15 cellular contexts compared by ENCODE assay signal in genomic region chr15:51046799-51047449, GRCh38. TPM values are rescaled to one million over a fixed set of nuclear protein-coding genes. Genes with fewer than 3 reads are reported as not detected.
DNase-seq lines count a peak whose midpoint lies in the region; ATAC-seq and TF ChIP-seq lines count a peak whose summit lies in the region.
"Had no signal": no experiment of that assay in that cellular context is flagged by ENCODE, and none has a peak within 500 bp of the region (broad histone marks: within the 10 kb centered on the region; RNA-seq: fewer than 3 reads in every experiment).

No MANE protein-coding gene starts in this region.

- intact Hi-C loops in PC-3 (cut with micrococcal nuclease) = no loop called here

- H3K27ac ChIP-seq in PC-3 (ENCODE audit: low read length) (no peak overlapping the region), foreskin keratinocyte (no peak overlapping the region)
- H3K27ac ChIP-seq: neutrophil had no signal

- no peak overlapping the region for H2AFZ ChIP-seq in PC-3 (ENCODE audit: low read length)

- no peaks in the 10 kb centered on the region for H3K9me2 ChIP-seq in PC-3 (replicated peaks; ENCODE audit: low read length)

- peak; percentile 15 for DNase-seq in AG10803 (ENCODE audit: low read depth)
- DNase-seq in PC-3 = peak; percentile 29
- peak; percentile 67 for DNase-seq in fibroblast of the aortic adventitia (ENCODE audit: low read depth)
- no peak for DNase-seq in nephron progenitor cell
- no peak for DNase-seq in foreskin keratinocyte
- no peak for DNase-seq in stimulated activated naive B cell treated with anti-CD40 and anti-IgM and Interleukin-4, amounts not matched to agents 10 μg/mL and 1 μg/mL and 100 μg/mL, for 72 hours
- DNase-seq: activated CD4-positive, alpha-beta T cell treated with anti-CD3 and anti-CD28 coated beads, Interleukin-2, amount 50 U/mL, for 1 hour; Kasumi-1; NCI-H2171; OCI-M1; T-helper 1 cell had no signal

- H3K27ac Mint-ChIP-seq in nephron progenitor cell = peak overlapping the region; percentile 92
- no peak overlapping the region for H3K27ac Mint-ChIP-seq in stimulated activated naive B cell treated with anti-CD40 and anti-IgM and Interleukin-4, amounts not matched to agents 10 μg/mL and 1 μg/mL and 100 μg/mL, for 72 hours

- ATAC-seq in PC-3 (no peak), GM19455 (IDR thresholded peaks at IDR 0.05; ENCODE audit: unreplicated experiment) (no peak), foreskin keratinocyte (no peak), HG03196 (IDR thresholded peaks at IDR 0.05; ENCODE audit: unreplicated experiment) (no peak)
- no peak for ATAC-seq in stimulated activated naive B cell treated with anti-CD40 and anti-IgM and Interleukin-4, amounts not matched to agents 10 μg/mL and 1 μg/mL and 100 μg/mL, for 72 hours (replicated peaks)

- H3K9ac ChIP-seq in PC-3 (ENCODE audit: low read length) = no peak overlapping the region

- H3K36me3 Mint-ChIP-seq in nephron progenitor cell (ENCODE audit: low read depth) = no peaks in the 10 kb centered on the region
- H3K36me3 Mint-ChIP-seq in stimulated activated naive B cell treated with anti-CD40 and anti-IgM and Interleukin-4, amounts not matched to agents 10 μg/mL and 1 μg/mL and 100 μg/mL, for 72 hours = no peaks in the 10 kb centered on the region

- BruUV-seq in PC-3 (replicated peaks; lab: Mats Ljungman, UMichigan) = no TSS peak

- peaks cover 13% of the 10 kb centered on the region for H3K4me1 ChIP-seq in PC-3 (ENCODE audit: insufficient read depth, low read length)
- no peaks in the 10 kb centered on the region for H3K4me1 ChIP-seq in foreskin keratinocyte

- H3K79me2 ChIP-seq in PC-3 (ENCODE audit: low read length) = no peaks in the 10 kb centered on the region

- H3K9me3 ChIP-seq in PC-3 (ENCODE audit: low read length) = no peaks in the 10 kb centered on the region
- H3K9me3 ChIP-seq: neutrophil had no signal

- no peaks in the 10 kb centered on the region for H3K9me3 Mint-ChIP-seq in nephron progenitor cell
- H3K9me3 Mint-ChIP-seq in stimulated activated naive B cell treated with anti-CD40 and anti-IgM and Interleukin-4, amounts not matched to agents 10 μg/mL and 1 μg/mL and 100 μg/mL, for 72 hours = peaks cover 0 to 2% of the 10 kb centered on the region in 2 donors

- no peaks in the 10 kb centered on the region for H3K36me3 ChIP-seq in PC-3 (ENCODE audit: low read depth, low read length)
- H3K36me3 ChIP-seq: neutrophil had no signal

- H3K27me3 ChIP-seq in PC-3 (ENCODE audit: low read length) = no peaks in the 10 kb centered on the region
- H3K27me3 ChIP-seq in foreskin keratinocyte = no peaks in the 10 kb centered on the region

- no peak for TF ChIP-seq CTCF in AG10803 (conservative IDR thresholded peaks at IDR 0.05; ENCODE audit: low read length)
- TF ChIP-seq CTCF in PC-3 (conservative IDR thresholded peaks at IDR 0.05; ENCODE audit: low read depth, low read length) = no peak
- no peak for TF ChIP-seq CTCF in fibroblast of the aortic adventitia (IDR thresholded peaks at IDR 0.05; ENCODE audit: insufficient read depth, low read length)
- no peak for TF ChIP-seq CTCF in nephron progenitor cell (IDR thresholded peaks at IDR 0.05)
- no peak for TF ChIP-seq CTCF in foreskin keratinocyte (conservative IDR thresholded peaks at IDR 0.05)

- CTCF ChIA-PET in PC-3 (lab: Charles Lee) = no interaction called here

- H3K4me3 ChIP-seq in AG10803 (ENCODE audit: low read length) = no peak overlapping the region
- no peak overlapping the region for H3K4me3 ChIP-seq in PC-3 (ENCODE audit: low read length)
- no peak overlapping the region for H3K4me3 ChIP-seq in fibroblast of the aortic adventitia (ENCODE audit: low read depth, low read length)

- no peaks in the 10 kb centered on the region for H3K27me3 Mint-ChIP-seq in nephron progenitor cell (ENCODE audit: low read depth, poor library complexity)
- peaks cover 5 to 6% of the 10 kb centered on the region in 2 donors for H3K27me3 Mint-ChIP-seq in stimulated activated naive B cell treated with anti-CD40 and anti-IgM and Interleukin-4, amounts not matched to agents 10 μg/mL and 1 μg/mL and 100 μg/mL, for 72 hours

- POLR2A ChIA-PET in PC-3 (lab: Charles Lee; ENCODE audit: unreplicated experiment) = no interaction called here

- peaks cover 26% of the 10 kb centered on the region for H3K4me1 Mint-ChIP-seq in nephron progenitor cell
- H3K4me1 Mint-ChIP-seq in stimulated activated naive B cell treated with anti-CD40 and anti-IgM and Interleukin-4, amounts not matched to agents 10 μg/mL and 1 μg/mL and 100 μg/mL, for 72 hours = peaks cover 6 to 19% of the 10 kb centered on the region in 2 donors

- peak overlapping the region; percentile 32 for H3K4me3 Mint-ChIP-seq in nephron progenitor cell
- H3K4me3 Mint-ChIP-seq in stimulated activated naive B cell treated with anti-CD40 and anti-IgM and Interleukin-4, amounts not matched to agents 10 μg/mL and 1 μg/mL and 100 μg/mL, for 72 hours = no peak overlapping the region

- no peaks in the 10 kb centered on the region for H4K20me1 ChIP-seq in PC-3 (ENCODE audit: low read length)

- H3K4me2 ChIP-seq in PC-3 (ENCODE audit: low read length) = 0 out of 2 replicates have a peak overlapping the region, but pooled peaks have one; percentile 8

- no peaks in the 10 kb centered on the region for H3F3A ChIP-seq in PC-3 (ENCODE audit: low read length, unreplicated experiment)

RNA-seq across cellular contexts. Expression of gene TNFAIP8L3, which starts 47.8 kb away (rescaled TPM):
- not detected in 2 replicates for total RNA-seq in PC-3 (2014; rRNA removed)
- total RNA-seq in fibroblast of the aortic adventitia (ENCODE audit: low replicate concordance) = 10.3 and 22.4 TPM in 2 replicates
- total RNA-seq in foreskin keratinocyte = 0.18 and 0.41 TPM in 2 replicates
- 0.17 and 0.19 TPM in 2 replicates for polyA plus RNA-seq in foreskin keratinocyte
- total RNA-seq: epithelial cell of proximal tubule had no signal

Comparison
In these comparisons a context has a peak if more than half of its experiments do, and no peak if none do; other contexts are left out.
1. DNase-seq: peak in AG10803 (single experiment), PC-3 (single experiment) and fibroblast of the aortic adventitia (single experiment); none in nephron progenitor cell (single experiment), foreskin keratinocyte (0 of 2) and stimulated activated naive B cell treated with anti-CD40 and anti-IgM and Interleukin-4, amounts not matched to agents 10 μg/mL and 1 μg/mL and 100 μg/mL, for 72 hours (single experiment).